ENCODE assay signal across 14 cellular contexts in genomic region chr1:101308001-101308659, GRCh38.
A peak's percentile ranks its signal among the peaks of the same experiment; 100 is the strongest.
DNase-seq lines count a peak whose midpoint lies in the region; ATAC-seq and TF ChIP-seq lines count a peak whose summit lies in the region.
"Had no signal": no experiment of that assay in that cellular context is flagged by ENCODE, and none has a peak within 500 bp of the region (broad histone marks: within the 10 kb centered on the region; RNA-seq: fewer than 3 reads in every experiment).

No MANE protein-coding gene starts in this region.

- H3K4me2 ChIP-seq in GM23338: no peak overlapping the region

- no peaks in the 10 kb centered on the region for H3K27me3 ChIP-seq in GM23338 (ENCODE audit: insufficient read depth)
- H3K27me3 ChIP-seq in effector memory CD4-positive, alpha-beta T cell (replicated peaks; ENCODE audit: control insufficient read depth, insufficient read depth, low read length, poor library complexity, severe bottlenecking): no peaks in the 10 kb centered on the region

- peak overlapping the region; percentile 76 for H3K4me3 Mint-ChIP-seq in activated naive CD4-positive, alpha-beta T cell treated with anti-CD3 and anti-CD28 coated beads, Interleukin-2, amount 10 ng/mL, durations not matched to agents 7 days and 5 days
- H3K4me3 Mint-ChIP-seq in GM23338: no peak overlapping the region
- no peak overlapping the region for H3K4me3 Mint-ChIP-seq in stimulated activated naive CD8-positive, alpha-beta T cell treated with anti-CD3 and anti-CD28 coated beads, Interleukin-15, Interleukin-2, amounts not matched to agents 100 ng/mL and 50 ng/mL, for 24 hours

- peaks cover 4% of the 10 kb centered on the region for H3K36me3 Mint-ChIP-seq in activated naive CD4-positive, alpha-beta T cell treated with anti-CD3 and anti-CD28 coated beads, Interleukin-2, amount 10 ng/mL, durations not matched to agents 7 days and 5 days
- no peaks in the 10 kb centered on the region for H3K36me3 Mint-ChIP-seq in GM23338 (ENCODE audit: low read depth)
- H3K36me3 Mint-ChIP-seq in stimulated activated naive CD8-positive, alpha-beta T cell treated with anti-CD3 and anti-CD28 coated beads, Interleukin-15, Interleukin-2, amounts not matched to agents 100 ng/mL and 50 ng/mL, for 24 hours (ENCODE audit: low read depth): no peaks in the 10 kb centered on the region

- no peaks in the 10 kb centered on the region for H3K27me3 Mint-ChIP-seq in activated naive CD4-positive, alpha-beta T cell treated with anti-CD3 and anti-CD28 coated beads, Interleukin-2, amount 10 ng/mL, durations not matched to agents 7 days and 5 days
- H3K27me3 Mint-ChIP-seq in GM23338 (ENCODE audit: insufficient read depth, low read depth, poor library complexity): no peaks in the 10 kb centered on the region
- no peaks in the 10 kb centered on the region for H3K27me3 Mint-ChIP-seq in stimulated activated naive CD8-positive, alpha-beta T cell treated with anti-CD3 and anti-CD28 coated beads, Interleukin-15, Interleukin-2, amounts not matched to agents 100 ng/mL and 50 ng/mL, for 24 hours

- H3K27ac Mint-ChIP-seq in activated naive CD4-positive, alpha-beta T cell treated with anti-CD3 and anti-CD28 coated beads, Interleukin-2, amount 10 ng/mL, durations not matched to agents 7 days and 5 days: peak overlapping the region; percentile 99
- no peak overlapping the region for H3K27ac Mint-ChIP-seq in GM23338
- peak overlapping the region; percentile 84 for H3K27ac Mint-ChIP-seq in stimulated activated naive CD8-positive, alpha-beta T cell treated with anti-CD3 and anti-CD28 coated beads, Interleukin-15, Interleukin-2, amounts not matched to agents 100 ng/mL and 50 ng/mL, for 24 hours

- TF ChIP-seq CTCF in GM23338 (conservative IDR thresholded peaks at IDR 0.05; ENCODE audit: low read depth in 2 of 2): no peak

- H3K27ac ChIP-seq in GM23338 (ENCODE audit: low read depth): no peak overlapping the region
- peak overlapping the region; percentile 88 for H3K27ac ChIP-seq in effector memory CD4-positive, alpha-beta T cell (ENCODE audit: insufficient read depth, low read length, poor library complexity, severe bottlenecking)

- no peaks in the 10 kb centered on the region for H3K9me3 ChIP-seq in effector memory CD4-positive, alpha-beta T cell (ENCODE audit: control insufficient read depth, low read length)

- no peaks in the 10 kb centered on the region for H3K9me2 ChIP-seq in GM23338 (ENCODE audit: insufficient read depth)

- no peak for DNase-seq in activated naive CD4-positive, alpha-beta T cell treated with anti-CD3 and anti-CD28 coated beads, Interleukin-2, amount 10 ng/mL, durations not matched to agents 7 days and 5 days
- DNase-seq in activated naive CD4-positive, alpha-beta T cell (lab: John Stamatoyannopoulos, UW): no peak
- DNase-seq in GM23338 (ENCODE audit: low spot score): no peak
- no peak for DNase-seq in effector memory CD4-positive, alpha-beta T cell
- no peak for DNase-seq in NOMO-1 treated with DMSO at 0.1 percent for 48 hours (lab: John Stamatoyannopoulos, UW; ENCODE audit: unreplicated experiment)
- no peak for DNase-seq in NCI-H1436 treated with DMSO at 0.1 percent for 48 hours (lab: John Stamatoyannopoulos, UW)
- DNase-seq: activated CD4-positive, alpha-beta T cell treated with anti-CD3 and anti-CD28 coated beads, Interleukin-2, amount 50 U/mL, for 48 hours; activated naive CD4-positive, alpha-beta T cell treated with Interleukin-2 at 50 U/mL for 16 hours; dermis blood vessel endothelial cell; GF-D8; NCI-H2171 had no signal

- H3K4me3 ChIP-seq in GM23338: no peak overlapping the region
- H3K4me3 ChIP-seq in effector memory CD4-positive, alpha-beta T cell (ENCODE audit: insufficient read depth, low read depth, low read length, poor library complexity, severe bottlenecking): no peak overlapping the region

- peaks cover 15% of the 10 kb centered on the region for H3K4me1 ChIP-seq in GM23338 (ENCODE audit: insufficient read depth)
- peaks cover 40% of the 10 kb centered on the region for H3K4me1 ChIP-seq in effector memory CD4-positive, alpha-beta T cell (ENCODE audit: control insufficient read depth, insufficient read depth, low read length, poor library complexity, severe bottlenecking)

- ATAC-seq in GM23338 (no peak), GM19328 (IDR thresholded peaks at IDR 0.05; ENCODE audit: unreplicated experiment) (no peak)

- no peaks in the 10 kb centered on the region for H4K20me1 ChIP-seq in GM23338 (replicated peaks; ENCODE audit: insufficient read depth)

- CTCF ChIA-PET in activated naive CD4-positive, alpha-beta T cell treated with anti-CD3 and anti-CD28 coated beads, Interleukin-2, amount 10 ng/mL, durations not matched to agents 7 days and 5 days (lab: Charles Lee): interaction anchor here (1.6 to 11.8 kb wide), 10 partner anchors 10 to 413 kb away, joined by 3 to 135 read pairs (median 12); partner anchors contain the start of gene EXTL2

- no peaks in the 10 kb centered on the region for H3F3A ChIP-seq in GM23338 (replicated peaks; ENCODE audit: low read depth)

- no peaks in the 10 kb centered on the region for H3K36me3 ChIP-seq in GM23338 (ENCODE audit: insufficient read depth)
- H3K36me3 ChIP-seq in effector memory CD4-positive, alpha-beta T cell (ENCODE audit: control insufficient read depth, insufficient read depth, low read length): no peaks in the 10 kb centered on the region

- H3K79me2 ChIP-seq in GM23338 (replicated peaks; ENCODE audit: insufficient read depth): no peaks in the 10 kb centered on the region

- peaks cover 65% of the 10 kb centered on the region for H3K4me1 Mint-ChIP-seq in activated naive CD4-positive, alpha-beta T cell treated with anti-CD3 and anti-CD28 coated beads, Interleukin-2, amount 10 ng/mL, durations not matched to agents 7 days and 5 days
- H3K4me1 Mint-ChIP-seq in GM23338: peaks cover 29% of the 10 kb centered on the region
- peaks cover 65% of the 10 kb centered on the region for H3K4me1 Mint-ChIP-seq in stimulated activated naive CD8-positive, alpha-beta T cell treated with anti-CD3 and anti-CD28 coated beads, Interleukin-15, Interleukin-2, amounts not matched to agents 100 ng/mL and 50 ng/mL, for 24 hours (ENCODE audit: low read depth)

- H2AFZ ChIP-seq in GM23338: peak overlapping the region; percentile 96

- no peaks in the 10 kb centered on the region for H3K9me3 Mint-ChIP-seq in activated naive CD4-positive, alpha-beta T cell treated with anti-CD3 and anti-CD28 coated beads, Interleukin-2, amount 10 ng/mL, durations not matched to agents 7 days and 5 days
- no peaks in the 10 kb centered on the region; the same call in 2 of the 3 replicates for H3K9me3 Mint-ChIP-seq in GM23338
- H3K9me3 Mint-ChIP-seq in stimulated activated naive CD8-positive, alpha-beta T cell treated with anti-CD3 and anti-CD28 coated beads, Interleukin-15, Interleukin-2, amounts not matched to agents 100 ng/mL and 50 ng/mL, for 24 hours: no peaks in the 10 kb centered on the region
- H3K9me3 Mint-ChIP-seq: nephron had no signal

TF ChIP-seq in GM23338, 12 proteins besides CTCF, POLR2A, EP300 and RAD21:
- no peak for TF ChIP-seq ZNF114 (CRISPR knock-in tag; IDR thresholded peaks at IDR 0.05)
- no peak for TF ChIP-seq ZNF331 (CRISPR knock-in tag; IDR thresholded peaks at IDR 0.05; ENCODE audit: low read depth)
